Comparison of ENCODE assay signal across 16 cellular contexts in genomic region chr6:87806635-87807034, GRCh38.
A peak's percentile ranks its signal among the peaks of the same experiment; 100 is the strongest.
DNase-seq lines count a peak whose midpoint lies in the region; ATAC-seq, FAIRE-seq and TF ChIP-seq lines count a peak whose summit lies in the region.
"Had no signal": no experiment of that assay in that cellular context is flagged by ENCODE, and none has a peak within 500 bp of the region (broad histone marks: within the 10 kb centered on the region; RNA-seq: fewer than 3 reads in every experiment).

No MANE protein-coding gene starts in this region.

- no peak for ATAC-seq in activated T-helper 17 cell treated with anti-CD3 and anti-CD28 coated beads, Interleukin-2, amount 50 U/mL, for 72 hours (replicated peaks)

- H3K27me3 ChIP-seq in A673 (replicated peaks; ENCODE audit: insufficient read depth, low read depth, low read length, poor library complexity): no peaks in the 10 kb centered on the region

- no peak overlapping the region for H3K27ac ChIP-seq in A673 (ENCODE audit: low read depth, low read length, poor library complexity, severe bottlenecking)

- H3K9me3 Mint-ChIP-seq in activated T-helper 17 cell treated with anti-CD3 and anti-CD28 coated beads, Interleukin-2, amount 50 U/mL, for 72 hours: no peaks in the 10 kb centered on the region
- H3K9me3 Mint-ChIP-seq: dendritic cell treated with granulocyte-macrophage colony-stimulating factor and Interleukin-4, amounts not matched to agents 40 ng/mL and 50 ng/mL, for 4 days; T-helper 2 cell treated with Interferon-gamma antibody and Interleukin-4, amounts not matched to agents 5 μg/mL and 100 μg/mL, for 36 hours had no signal

- no peaks in the 10 kb centered on the region for H3K36me3 ChIP-seq in A673 (ENCODE audit: insufficient read depth, low read length, poor library complexity, severe bottlenecking)

- H3K4me3 Mint-ChIP-seq in activated T-helper 17 cell treated with anti-CD3 and anti-CD28 coated beads, Interleukin-2, amount 50 U/mL, for 72 hours: no peak overlapping the region
- H3K4me3 Mint-ChIP-seq: dendritic cell treated with granulocyte-macrophage colony-stimulating factor and Interleukin-4, amounts not matched to agents 40 ng/mL and 50 ng/mL, for 4 days; T-helper 2 cell treated with Interferon-gamma antibody and Interleukin-4, amounts not matched to agents 5 μg/mL and 100 μg/mL, for 36 hours had no signal

- CTCF ChIA-PET in A673 (lab: Charles Lee): no interaction called here

- H3K27ac Mint-ChIP-seq in activated T-helper 17 cell treated with anti-CD3 and anti-CD28 coated beads, Interleukin-2, amount 50 U/mL, for 72 hours: peak overlapping the region; percentile 90
- H3K27ac Mint-ChIP-seq: dendritic cell treated with granulocyte-macrophage colony-stimulating factor and Interleukin-4, amounts not matched to agents 40 ng/mL and 50 ng/mL, for 4 days; T-helper 2 cell treated with Interferon-gamma antibody and Interleukin-4, amounts not matched to agents 5 μg/mL and 100 μg/mL, for 36 hours had no signal

- H3K4me1 ChIP-seq in A673 (ENCODE audit: insufficient read depth, low read length, poor library complexity, severe bottlenecking): no peaks in the 10 kb centered on the region

- POLR2A ChIA-PET in A673 (lab: Charles Lee; ENCODE audit: low non-redundant PET): no interaction called here

- peaks cover 18% of the 10 kb centered on the region for H3K4me1 Mint-ChIP-seq in activated T-helper 17 cell treated with anti-CD3 and anti-CD28 coated beads, Interleukin-2, amount 50 U/mL, for 72 hours

- TF ChIP-seq CTCF in A673 (conservative IDR thresholded peaks at IDR 0.05; ENCODE audit: low read depth, low read length): no peak

- TF ChIP-seq POLR2A in GM12892 (IDR thresholded peaks at IDR 0.05; ENCODE audit: low read depth, low read length): no peak

- FAIRE-seq in GM12892 (lab: Jason Lieb, UNC): peak; percentile 71
- FAIRE-seq: urothelium cell line had no signal

- H3K4me3 ChIP-seq in A673 (ENCODE audit: low read depth, low read length, poor library complexity, severe bottlenecking): no peak overlapping the region

- no TSS peak for BruUV-seq in A673 (replicated peaks; lab: Mats Ljungman, UMichigan)

- H3K27me3 Mint-ChIP-seq in activated T-helper 17 cell treated with anti-CD3 and anti-CD28 coated beads, Interleukin-2, amount 50 U/mL, for 72 hours: no peaks in the 10 kb centered on the region
- H3K27me3 Mint-ChIP-seq: dendritic cell treated with granulocyte-macrophage colony-stimulating factor and Interleukin-4, amounts not matched to agents 40 ng/mL and 50 ng/mL, for 4 days had no signal

- no peaks in the 10 kb centered on the region for H3K36me3 Mint-ChIP-seq in activated T-helper 17 cell treated with anti-CD3 and anti-CD28 coated beads, Interleukin-2, amount 50 U/mL, for 72 hours (ENCODE audit: low read depth)

- intact Hi-C loops in A673 (cut with micrococcal nuclease; ENCODE audit: unreplicated experiment) (no loop called here), head of caudate nucleus (cut with DNase I) (no loop called here)

- peak; percentile 21 for DNase-seq in A673 (ENCODE audit: low spot score)
- DNase-seq in GM12892 (ENCODE audit: insufficient read length): no peak
- peak; percentile 61 for DNase-seq in NCI-H2196 (lab: John Stamatoyannopoulos, UW; ENCODE audit: unreplicated experiment)
- DNase-seq in SKM-1 treated with dmso at 0.1 percent for 144 hours (lab: John Stamatoyannopoulos, UW; ENCODE audit: unreplicated experiment): no peak
- no peak for DNase-seq in head of caudate nucleus
- no peak for DNase-seq in kidney glomerular epithelial cell (lab: John Stamatoyannopoulos, UW)
- no peak for DNase-seq in mesenteric fat pad (ENCODE audit: low spot score)
- DNase-seq: activated CD4-positive, alpha-beta T cell treated with anti-CD3 and anti-CD28 coated beads for 48 hours; aorta; EL; GOT3; stimulated activated CD4-positive, alpha-beta T cell treated with anti-CD3 and anti-CD28 coated beads, Interleukin-1b, Interleukin-23, amount 100 ng/mL, for 48 hours had no signal

- H3K9me3 ChIP-seq in A673 (ENCODE audit: low read depth, low read length, poor library complexity, severe bottlenecking): no peaks in the 10 kb centered on the region

Comparison
In these comparisons a context has a peak if more than half of its experiments do, and no peak if none do; other contexts are left out.
1. DNase-seq: peak in A673 (single experiment) and NCI-H2196 (single experiment); none in GM12892 (single experiment), SKM-1 treated with dmso at 0.1 percent for 144 hours (single experiment), head of caudate nucleus (0 of 42), kidney glomerular epithelial cell (single experiment) and mesenteric fat pad (single experiment).